10 cellular contexts compared by ENCODE assay signal in genomic region chr1:101262601-101263348, GRCh38. TPM values are rescaled to one million over a fixed set of nuclear protein-coding genes. Genes with fewer than 3 reads are reported as not detected.
DNase-seq lines count a peak whose midpoint lies in the region; ATAC-seq, FAIRE-seq and TF ChIP-seq lines count a peak whose summit lies in the region.
"Had no signal": no experiment of that assay in that cellular context is flagged by ENCODE, and none has a peak within 500 bp of the region (broad histone marks: within the 10 kb centered on the region; RNA-seq: fewer than 3 reads in every experiment).

No MANE protein-coding gene starts in this region.

- H3K27ac ChIP-seq in osteoblast (ENCODE audit: low read depth, low read length) (no peak overlapping the region), Karpas-422 (ENCODE audit: low read length) (no peak overlapping the region), kidney (ENCODE audit: low read depth in 2 of 2, low read length in 2 of 2) (no peak overlapping the region)

- TF ChIP-seq CTCF in osteoblast (IDR thresholded peaks at IDR 0.05; ENCODE audit: extremely low read depth, low read depth, low read length) (no peak), kidney (IDR thresholded peaks at IDR 0.05; ENCODE audit: borderline replicate concordance, extremely low read depth, insufficient read depth) (no peak)

- H3K9ac ChIP-seq in Karpas-422 (ENCODE audit: low read length) (no peak overlapping the region), kidney (ENCODE audit: low read length in 2 of 2) (no peak overlapping the region)

- H4K20me1 ChIP-seq in osteoblast (ENCODE audit: insufficient read depth, low read length) (no peaks in the 10 kb centered on the region), Karpas-422 (ENCODE audit: insufficient read depth, low read depth, low read length) (no peaks in the 10 kb centered on the region)

- H3K4me2 ChIP-seq in osteoblast (ENCODE audit: insufficient read depth, low read length) (peak overlapping the region; percentile 9), Karpas-422 (ENCODE audit: low read depth, low read length, poor library complexity, severe bottlenecking) (no peak overlapping the region)

- peak overlapping the region; percentile 58 for H2AFZ ChIP-seq in osteoblast (ENCODE audit: low read length)
- H2AFZ ChIP-seq in Karpas-422 (ENCODE audit: low read length): no peak overlapping the region

- DNase-seq in NOMO-1 treated with DMSO at 0.1 percent for 48 hours (lab: John Stamatoyannopoulos, UW; ENCODE audit: unreplicated experiment): peak; percentile 60
- peak; percentile 5 for DNase-seq in cerebellar cortex (ENCODE audit: low spot score)
- no peak for DNase-seq in osteoblast (ENCODE audit: insufficient read length, low spot score, missing footprints)
- no peak for DNase-seq in Karpas-422
- no peak for DNase-seq in kidney
- DNase-seq in HPDE6-E6E7 (ENCODE audit: extremely low spot score): no peak
- DNase-seq: NCI-H1436 treated with DMSO at 0.1 percent for 48 hours had no signal

- no peak overlapping the region for H3K4me3 ChIP-seq in osteoblast (ENCODE audit: insufficient read depth, low read length)
- no peak overlapping the region for H3K4me3 ChIP-seq in Karpas-422 (ENCODE audit: low read length)
- no peak overlapping the region for H3K4me3 ChIP-seq in kidney (ENCODE audit: low read length in 2 of 2)

- H3K9me2 ChIP-seq in Karpas-422 (replicated peaks; ENCODE audit: insufficient read depth, low read length): no peaks in the 10 kb centered on the region

- H3K79me2 ChIP-seq in osteoblast (ENCODE audit: insufficient read depth, low read length) (no peaks in the 10 kb centered on the region), Karpas-422 (ENCODE audit: low read length) (no peaks in the 10 kb centered on the region)

- H3K4me1 ChIP-seq in osteoblast (ENCODE audit: insufficient read depth, low read length) (peaks cover 29% of the 10 kb centered on the region), Karpas-422 (ENCODE audit: low read length) (peaks cover 11% of the 10 kb centered on the region), kidney (ENCODE audit: control insufficient read depth in 1 of 2, insufficient read depth in 1 of 2, low read depth in 1 of 2, low read length in 2 of 2) (peaks cover 0 to 3% of the 10 kb centered on the region in 2 donors)

- H3K27me3 ChIP-seq in osteoblast (ENCODE audit: insufficient read depth, low read length): no peaks in the 10 kb centered on the region
- H3K27me3 ChIP-seq in Karpas-422 (ENCODE audit: low read length): no peaks in the 10 kb centered on the region

- ATAC-seq in GM21529 (IDR thresholded peaks at IDR 0.05; ENCODE audit: unreplicated experiment) (peak; percentile 47), HG02571 (IDR thresholded peaks at IDR 0.05; ENCODE audit: unreplicated experiment) (no peak)

- FAIRE-seq in kidney (lab: Jason Lieb, UNC): no peak
- FAIRE-seq: keratinocyte had no signal

- no peaks in the 10 kb centered on the region for H3K9me3 ChIP-seq in osteoblast (ENCODE audit: low read depth, low read length)
- no peaks in the 10 kb centered on the region for H3K9me3 ChIP-seq in Karpas-422 (ENCODE audit: low read length)
- H3K9me3 ChIP-seq in kidney (ENCODE audit: control insufficient read depth in 1 of 2, low read length in 2 of 2): no peaks in the 10 kb centered on the region

- H3K36me3 ChIP-seq in osteoblast (ENCODE audit: insufficient read depth, low read length) (no peaks in the 10 kb centered on the region), Karpas-422 (ENCODE audit: insufficient read depth, low read length) (no peaks in the 10 kb centered on the region), kidney (ENCODE audit: control insufficient read depth in 1 of 2, insufficient read depth in 2 of 2, low read length in 2 of 2) (no peaks in the 10 kb centered on the region)

- intact Hi-C loops in kidney (cut with DNase I): no loop called here

RNA-seq across cellular contexts. Expression of gene S1PR1, which starts 26.0 kb away (rescaled TPM):
- total RNA-seq in osteoblast (25.7 and 27.1 TPM in 2 replicates), kidney (51.6 TPM)
- total RNA-seq in Karpas-422 (2014; rRNA removed; shearing (Covaris generic); ENCODE audit: low replicate concordance): not detected in 2 replicates
- 14.2 TPM for polyA plus RNA-seq in kidney (ENCODE audit: insufficient read depth, low read depth, low replicate concordance)

Comparison
In these comparisons a context has a peak if more than half of its experiments do, and no peak if none do; other contexts are left out.
1. DNase-seq: peak in NOMO-1 treated with DMSO at 0.1 percent for 48 hours (single experiment) and cerebellar cortex (single experiment); none in osteoblast (single experiment), Karpas-422 (single experiment), kidney (single experiment) and HPDE6-E6E7 (single experiment).
2. RNA of gene S1PR1, which starts 26.0 kb away (total RNA-seq): 51.6 TPM in kidney (single experiment) and 25.7 to 27.1 TPM in osteoblast; not detected in Karpas-422; every median in the first group is over 10 times any median in the second.